In genomic region chr17:81365148-81365600, GRCh38 we compare ENCODE assay signal across 9 cellular contexts. TPM values are rescaled to one million over a fixed set of nuclear protein-coding genes. Genes with fewer than 3 reads are reported as not detected.
DNase-seq lines count a peak whose midpoint lies in the region; ATAC-seq, FAIRE-seq and TF ChIP-seq lines count a peak whose summit lies in the region.
"Had no signal": no experiment of that assay in that cellular context is flagged by ENCODE, and none has a peak within 500 bp of the region (broad histone marks: within the 10 kb centered on the region; RNA-seq: fewer than 3 reads in every experiment).

No MANE protein-coding gene starts in this region.

- H3K27ac ChIP-seq in C4-2B (peak overlapping the region; percentile 94), mammary epithelial cell (ENCODE audit: insufficient read depth, low read depth, low read length) (peak overlapping the region; percentile 48), HepG2 (ENCODE audit: extremely low read length, insufficient read depth, low read length) (no peak overlapping the region), tibial artery (no peak overlapping the region)
- H3K27ac ChIP-seq: HL-60 had no signal

- no peak overlapping the region for H2AFZ ChIP-seq in Loucy (ENCODE audit: low read length)
- peak overlapping the region; percentile 85 for H2AFZ ChIP-seq in mammary epithelial cell (ENCODE audit: low read depth, low read length)
- no peak overlapping the region for H2AFZ ChIP-seq in HepG2 (ENCODE audit: low read length)

- H3K4me2 ChIP-seq in Loucy (ENCODE audit: low read depth, low read length, poor library complexity, severe bottlenecking) (peak overlapping the region; percentile 88), mammary epithelial cell (ENCODE audit: insufficient read depth, low read depth, low read length) (peak overlapping the region; percentile 83), HepG2 (ENCODE audit: low read depth, low read length) (peak overlapping the region; percentile 33; the same call in 1 of the 2 replicates)

- in situ Hi-C loops in mammary epithelial cell (cut with MboI; ENCODE audit: low sequenced_read_pairs in 2 of 2) (no loop called here), HepG2 (cut with HindIII; ENCODE audit: extremely low pct_ligation_motif_present, low pct_unique_long_range_greater_than_20kb) (no loop called here)

- 28% methylated on average over 11 of the region's 22 CpGs for WGBS in mammary epithelial cell (ENCODE audit: low coverage, missing lambda C conversion rate)
- 74% methylated on average over 22 of the region's 22 CpGs for WGBS in HepG2 (ENCODE audit: low lambda C conversion rate)

- H3K27me3 ChIP-seq in Loucy (ENCODE audit: insufficient read depth, low read length, poor library complexity, severe bottlenecking) = no peaks in the 10 kb centered on the region
- H3K27me3 ChIP-seq in mammary epithelial cell (ENCODE audit: insufficient read depth, low read length) = peaks cover 5% of the 10 kb centered on the region
- peaks cover 9 to 69% of the 10 kb centered on the region in 2 experiments; a peak in 4 of 5 replicates for H3K27me3 ChIP-seq in HepG2 (ENCODE audit: control insufficient read depth in 1 of 2, insufficient read depth in 2 of 2, low read length in 2 of 2)
- peaks cover 0 to 53% of the 10 kb centered on the region in 2 donors for H3K27me3 ChIP-seq in tibial artery

- no peaks in the 10 kb centered on the region for H4K20me1 ChIP-seq in Loucy (ENCODE audit: insufficient read depth, low read length, poor library complexity, severe bottlenecking)
- H4K20me1 ChIP-seq in mammary epithelial cell (ENCODE audit: insufficient read depth, low read length) = no peaks in the 10 kb centered on the region
- no peaks in the 10 kb centered on the region for H4K20me1 ChIP-seq in HepG2 (ENCODE audit: insufficient read depth, low read length)

- no TSS peak for BruUV-seq in mammary epithelial cell (replicated peaks; lab: Mats Ljungman, UMichigan)
- no TSS peak for BruUV-seq in HepG2 (replicated peaks; lab: Mats Ljungman, UMichigan)

- POLR2A ChIA-PET in HepG2 (lab: Yijun Ruan, JAX) = no interaction called here

- peak; percentile 82 for DNase-seq in mammary epithelial cell
- DNase-seq in HepG2 (ENCODE audit: low spot score) = no peak
- peak in 1 of 2 donors; percentile 60 for DNase-seq in tibial artery
- DNase-seq in activated CD8-positive, alpha-beta memory T cell treated with anti-CD3 and anti-CD28 coated beads, Interleukin-2, amount 50 U/mL, for 4 hours = no peak
- no peak for DNase-seq in SKM-1 (lab: John Stamatoyannopoulos, UW; ENCODE audit: unreplicated experiment)

- dilution Hi-C loops in mammary epithelial cell (cut with HindIII; ENCODE audit: low sequenced_read_pairs) = no loop called here

- no peak for TF ChIP-seq RAD21 in HepG2 (CRISPR knock-in tag; IDR thresholded peaks at IDR 0.05)

- intact Hi-C loops in mammary epithelial cell (cut with micrococcal nuclease) (loop anchor here (1.0 to 2.0 kb wide), 3 partner anchors 19 to 36 kb away; partner anchors contain the start of gene BAHCC1), HepG2 (cut with micrococcal nuclease; ENCODE audit: unreplicated experiment) (no loop called here), tibial artery (cut with DNase I; ENCODE audit: low total_unique reads) (no loop called here)

- H3K9me2 ChIP-seq in Loucy (replicated peaks; ENCODE audit: low read depth, low read length) = no peaks in the 10 kb centered on the region

- CTCF ChIA-PET in mammary epithelial cell (lab: Charles Lee; ENCODE audit: low non-redundant PET) (no interaction called here), HepG2 (lab: Yijun Ruan, JAX; ENCODE audit: low intra/inter-chr PET ratio, low total read pairs) (no interaction called here)

- no peaks in the 10 kb centered on the region for H3K36me3 ChIP-seq in Loucy (ENCODE audit: insufficient read depth, low read length)
- H3K36me3 ChIP-seq in mammary epithelial cell (ENCODE audit: insufficient read depth, low read length) = no peaks in the 10 kb centered on the region
- no peaks in the 10 kb centered on the region for H3K36me3 ChIP-seq in HepG2 (replicated peaks in 1 of 2; ENCODE audit: control insufficient read depth in 1 of 2, insufficient read depth in 2 of 2, low read length in 2 of 2)
- no peaks in the 10 kb centered on the region for H3K36me3 ChIP-seq in tibial artery

- H3K79me2 ChIP-seq in Loucy (ENCODE audit: insufficient read depth, low read length) (peaks cover 18% of the 10 kb centered on the region; the same call in 1 of the 2 replicates), mammary epithelial cell (ENCODE audit: insufficient read depth, low read length) (no peaks in the 10 kb centered on the region), HepG2 (ENCODE audit: insufficient read depth, low read length) (no peaks in the 10 kb centered on the region)

- peak overlapping the region; percentile 71 for H3K9ac ChIP-seq in Loucy (ENCODE audit: low read depth, low read length, poor library complexity, severe bottlenecking)
- peak overlapping the region; percentile 23 for H3K9ac ChIP-seq in mammary epithelial cell (ENCODE audit: insufficient read depth, low read length)
- H3K9ac ChIP-seq in HepG2 (ENCODE audit: insufficient read depth, low read depth, low read length) = no peak overlapping the region

- TF ChIP-seq POLR2A in HepG2 (IDR thresholded peaks at IDR 0.05; ENCODE audit: insufficient read depth in 1 of 2, low read depth in 2 of 2, low read length in 2 of 2) = no peak

- H3K9me3 ChIP-seq in Loucy (ENCODE audit: insufficient read depth, low read depth, low read length) (no peaks in the 10 kb centered on the region), mammary epithelial cell (replicated peaks; ENCODE audit: insufficient read depth, low read length) (no peaks in the 10 kb centered on the region), HepG2 (ENCODE audit: low read length) (no peaks in the 10 kb centered on the region), tibial artery (no peaks in the 10 kb centered on the region)

- ATAC-seq in HepG2 (no peak), HG02852 (IDR thresholded peaks at IDR 0.05; ENCODE audit: unreplicated experiment) (no peak)

- H3K4me3 ChIP-seq in Loucy (ENCODE audit: low read length, poor library complexity, severe bottlenecking) (peak overlapping the region; percentile 71), mammary epithelial cell (replicated peaks in 1 of 3; ENCODE audit: insufficient read depth in 1 of 3, low read depth in 2 of 3, low read length in 3 of 3) (peak overlapping the region in 2 of 3 experiments; percentile 13 to 14), HepG2 (replicated peaks in 1 of 3; ENCODE audit: insufficient read depth in 1 of 3, low read depth in 2 of 3, low read length in 3 of 3) (no peak overlapping the region; a peak in 1 of 6 replicates), tibial artery (peak overlapping the region; percentile 21 to 32)

- TF ChIP-seq CTCF in C4-2B (conservative IDR thresholded peaks at IDR 0.05) (no peak), Loucy (conservative IDR thresholded peaks at IDR 0.05; ENCODE audit: low read length) (no peak), mammary epithelial cell (conservative IDR thresholded peaks at IDR 0.05 in 1 of 2, IDR thresholded peaks at IDR 0.05 in 1 of 2; ENCODE audit: extremely low read depth in 1 of 2, insufficient read depth in 1 of 2, low read depth in 1 of 2, low read length in 2 of 2) (no peak), HepG2 (CRISPR knock-in tag; IDR thresholded peaks at IDR 0.05) (no peak), tibial artery (IDR thresholded peaks at IDR 0.05) (no peak)

- H3K4me1 ChIP-seq in Loucy (ENCODE audit: insufficient read depth, low read length, poor library complexity, severe bottlenecking) (peaks cover 31% of the 10 kb centered on the region), mammary epithelial cell (ENCODE audit: insufficient read depth, low read length) (peaks cover 25% of the 10 kb centered on the region), HepG2 (ENCODE audit: insufficient read depth, low read length) (peaks cover 43% of the 10 kb centered on the region), tibial artery (peaks cover 0 to 18% (median 7%) of the 10 kb centered on the region in 4 donors)

- no peak for TF ChIP-seq EP300 in HepG2 (IDR thresholded peaks at IDR 0.05; ENCODE audit: low read depth in 2 of 2, low read length in 2 of 2)
- no peak for TF ChIP-seq EP300 in HepG2 (CRISPR knock-in tag; IDR thresholded peaks at IDR 0.05; ENCODE audit: borderline replicate concordance)

- no peaks in the 10 kb centered on the region for H3F3A ChIP-seq in Loucy (ENCODE audit: low read depth)

- FAIRE-seq in HepG2 (lab: Jason Lieb, UNC) = no peak

TF ChIP-seq in HepG2, 621 proteins besides CTCF, POLR2A, EP300 and RAD21 (continues in another document):
- TF ChIP-seq ZNF441 (CRISPR knock-in tag; IDR thresholded peaks at IDR 0.05; ENCODE audit: borderline replicate concordance) = no peak
- no peak for TF ChIP-seq PCBP1 (IDR thresholded peaks at IDR 0.05; ENCODE audit: borderline replicate concordance, low read depth, low read length)
- no peak for TF ChIP-seq TAF1 (CRISPR knock-in tag; IDR thresholded peaks at IDR 0.05)

RNA-seq across cellular contexts. Expression of gene BAHCC1, which starts 30.1 kb away (rescaled TPM):
- 1 to 10 TPM; 2.2 to 9.1 TPM for total RNA-seq in mammary epithelial cell
- polyA plus RNA-seq in mammary epithelial cell = 1.6 TPM
- polyA minus RNA-seq in mammary epithelial cell = 0.67 TPM
- 0.94 and 1.7 TPM in 2 replicates for total RNA-seq in HepG2 (2016; rRNA removed; fragmentation: Illumina TruSeq; extraction: Trizol)
- total RNA-seq in HepG2 (2016; cell fraction: cytosol; rRNA removed; fragmentation: Illumina TruSeq; extraction: Trizol; ENCODE audit: low read depth) = 1.4 and 1.8 TPM in 2 replicates
- 1.2 and 1.8 TPM in 2 replicates for total RNA-seq in HepG2 (2016; cell fraction: insoluble cytoplasmic fraction; rRNA removed; fragmentation: Illumina TruSeq; extraction: Trizol)
- 1.2 and 1.9 TPM in 2 replicates for total RNA-seq in HepG2 (2016; cell fraction: membrane; rRNA removed; fragmentation: Illumina TruSeq; extraction: Trizol)
- 2.8 and 3.9 TPM in 2 replicates for total RNA-seq in HepG2 (2016; cell fraction: nucleus; rRNA removed; fragmentation: Illumina TruSeq; extraction: Trizol)
- polyA plus RNA-seq in HepG2 (2011; rRNA removed) = 1.4 TPM in 2 replicates
- polyA plus RNA-seq in HepG2 (2011; cell fraction: cytosol; rRNA removed) = 0.42 and 0.64 TPM in 2 replicates
- 15.9 and 22.2 TPM in 2 replicates for polyA plus RNA-seq in HepG2 (2011; cell fraction: nucleus; rRNA removed)
- 1.8 and 2.5 TPM in 2 replicates for polyA plus RNA-seq in HepG2 (2012)
- polyA plus RNA-seq in HepG2 (2016; cell fraction: cytosol; fragmentation: Illumina TruSeq; extraction: Trizol; ENCODE audit: low read depth) = 1.1 and 1.4 TPM in 2 replicates
- 1.3 and 1.9 TPM in 2 replicates for polyA plus RNA-seq in HepG2 (2016; cell fraction: insoluble cytoplasmic fraction; fragmentation: Illumina TruSeq; extraction: Trizol; ENCODE audit: low read depth)
- 1.9 and 2.3 TPM in 2 replicates for polyA plus RNA-seq in HepG2 (2016; cell fraction: membrane; fragmentation: Illumina TruSeq; extraction: Trizol; ENCODE audit: low read depth)
- 9.5 and 11.0 TPM in 2 replicates for polyA plus RNA-seq in HepG2 (2016; cell fraction: nucleus; fragmentation: Illumina TruSeq; extraction: Trizol; ENCODE audit: insufficient read depth, low read depth)
- polyA minus RNA-seq in HepG2 (2011; rRNA and poly(A)+ RNA removed; ENCODE audit: low replicate concordance) = 1.7 and 5.4 TPM in 2 replicates
- polyA minus RNA-seq in HepG2 (2011; cell fraction: cytosol; rRNA and poly(A)+ RNA removed) = 1.1 and 1.9 TPM in 2 replicates
- polyA minus RNA-seq in HepG2 (2011; cell fraction: nucleus; rRNA and poly(A)+ RNA removed) = 5.5 and 5.9 TPM in 2 replicates

Comparison
In these comparisons a context has a peak if more than half of its experiments do, and no peak if none do; other contexts are left out.
1. H3K27ac ChIP-seq: peak in C4-2B (single experiment) and mammary epithelial cell (single experiment); none in HepG2 (single experiment) and tibial artery (0 of 2).
2. H3K4me2 ChIP-seq: peak in every context shown above with its lines; median percentile 88 in Loucy; 83 in mammary epithelial cell; 33 in HepG2.
3. H3K4me3 ChIP-seq: peak in Loucy (single experiment), mammary epithelial cell (2 of 3) and tibial artery (2 of 2); none in HepG2 (0 of 3).